ENCODE assay signal across 31 cellular contexts in genomic region chr17:13871261-13871660, GRCh38.
DNase-seq lines count a peak whose midpoint lies in the region; ATAC-seq, FAIRE-seq and TF ChIP-seq lines count a peak whose summit lies in the region.
"Had no signal": no experiment of that assay in that cellular context is flagged by ENCODE, and none has a peak within 500 bp of the region (broad histone marks: within the 10 kb centered on the region; RNA-seq: fewer than 3 reads in every experiment).

No MANE protein-coding gene starts in this region.

- H3K4me3 ChIP-seq in HepG2 (replicated peaks in 1 of 3; ENCODE audit: insufficient read depth in 1 of 3, low read depth in 2 of 3, low read length in 3 of 3), result no peak overlapping the region
- no peak overlapping the region for H3K4me3 ChIP-seq in right lobe of liver
- no peak overlapping the region for H3K4me3 ChIP-seq in K562
- H3K4me3 ChIP-seq in effector memory CD4-positive, alpha-beta T cell (ENCODE audit: insufficient read depth, low read depth, low read length, poor library complexity, severe bottlenecking), result no peak overlapping the region
- H3K4me3 ChIP-seq: A549; BLaER1; BLaER1 treated with 17β-estradiol and CSF1 and Interleukin-3, amounts not matched to agents 10 nM and 100 nM had no signal

- POLR2A ChIA-PET in HepG2 (lab: Yijun Ruan, JAX), result no interaction called here
- POLR2A ChIA-PET in K562 (lab: Yijun Ruan, JAX), result no interaction called here

- no peak for ATAC-seq in HepG2
- no peak for ATAC-seq in right lobe of liver
- no peak for ATAC-seq in K562
- ATAC-seq: A549; CD8-positive, alpha-beta T cell had no signal

- WGBS in HepG2 (ENCODE audit: low lambda C conversion rate), result 48% methylated on average over 4 of the region's 4 CpGs
- WGBS in right lobe of liver (ENCODE audit: insufficient coverage, low coverage, low lambda C conversion rate, missing lambda C conversion rate), result 91% methylated on average over 4 of the region's 4 CpGs
- 0% methylated on average over 4 of the region's 4 CpGs for WGBS in K562 (ENCODE audit: insufficient coverage, low coverage, missing lambda C conversion rate)

- no peaks in the 10 kb centered on the region for H3K4me1 ChIP-seq in HepG2 (ENCODE audit: insufficient read depth, low read length)
- H3K4me1 ChIP-seq in right lobe of liver, result no peaks in the 10 kb centered on the region
- no peaks in the 10 kb centered on the region for H3K4me1 ChIP-seq in K562 (replicated peaks in 1 of 2; ENCODE audit: control insufficient read depth in 2 of 2, insufficient read depth in 2 of 2, low read length in 2 of 2)
- no peaks in the 10 kb centered on the region for H3K4me1 ChIP-seq in effector memory CD4-positive, alpha-beta T cell (ENCODE audit: control insufficient read depth, insufficient read depth, low read length, poor library complexity, severe bottlenecking)
- H3K4me1 ChIP-seq: A549, BE2C, Caco-2 had no signal

- TF ChIP-seq RAD21 in HepG2 (CRISPR knock-in tag; IDR thresholded peaks at IDR 0.05) (no peak), K562 (CRISPR knock-in tag; conservative IDR thresholded peaks at IDR 0.05 in 1 of 2, IDR thresholded peaks at IDR 0.05 in 1 of 2) (no peak)

- CTCF ChIA-PET in HepG2 (lab: Yijun Ruan, JAX; ENCODE audit: low intra/inter-chr PET ratio, low total read pairs) (no interaction called here), K562 (lab: Yijun Ruan, JAX; ENCODE audit: low intra/inter-chr PET ratio) (no interaction called here)

- TF ChIP-seq CTCF in HepG2 (CRISPR knock-in tag; IDR thresholded peaks at IDR 0.05) (no peak), right lobe of liver (IDR thresholded peaks at IDR 0.05) (no peak), K562 (IDR thresholded peaks at IDR 0.05 in 2 of 3, conservative IDR thresholded peaks at IDR 0.05 in 1 of 3; ENCODE audit: insufficient read depth in 2 of 3, low read depth in 1 of 3, low read length in 3 of 3) (no peak)

- H3K27ac ChIP-seq in HepG2 (ENCODE audit: extremely low read length, insufficient read depth, low read length) (no peak overlapping the region), right lobe of liver (no peak overlapping the region), K562 (ENCODE audit: extremely low read depth, low read depth, low read length) (no peak overlapping the region)
- no peak overlapping the region for H3K27ac ChIP-seq in effector memory CD4-positive, alpha-beta T cell (ENCODE audit: insufficient read depth, low read length, poor library complexity, severe bottlenecking)
- H3K27ac ChIP-seq: 22Rv1; A549; BLaER1; BLaER1 treated with 17β-estradiol and CSF1 and Interleukin-3, amounts not matched to agents 10 nM and 100 nM; C4-2B had no signal

- peaks cover 7% of the 10 kb centered on the region; the same call in 1 of the 2 replicates for H3K9me3 ChIP-seq in HepG2 (ENCODE audit: low read length)
- H3K9me3 ChIP-seq in right lobe of liver, result no peaks in the 10 kb centered on the region
- H3K9me3 ChIP-seq in K562 (replicated peaks; ENCODE audit: control insufficient read depth, insufficient read depth, low read depth, low read length), result no peaks in the 10 kb centered on the region
- H3K9me3 ChIP-seq in effector memory CD4-positive, alpha-beta T cell (ENCODE audit: control insufficient read depth, low read length), result no peaks in the 10 kb centered on the region
- H3K9me3 ChIP-seq: BE2C, Caco-2 had no signal

- in situ Hi-C loops in HepG2 (cut with HindIII; ENCODE audit: extremely low pct_ligation_motif_present, low pct_unique_long_range_greater_than_20kb) (no loop called here), K562 (cut with MboI) (no loop called here)

- H3K79me2 ChIP-seq in HepG2 (ENCODE audit: insufficient read depth, low read length), result no peaks in the 10 kb centered on the region
- no peaks in the 10 kb centered on the region for H3K79me2 ChIP-seq in K562 (ENCODE audit: control insufficient read depth, insufficient read depth, low read length)

- FAIRE-seq in HepG2 (lab: Jason Lieb, UNC) (no peak), K562 (lab: Jason Lieb, UNC) (no peak)
- FAIRE-seq: A204.1, A549, D721Med had no signal

- H3K27me3 ChIP-seq in HepG2 (ENCODE audit: control insufficient read depth in 1 of 2, insufficient read depth in 2 of 2, low read length in 2 of 2) (no peaks in the 10 kb centered on the region), right lobe of liver (no peaks in the 10 kb centered on the region), K562 (ENCODE audit: control insufficient read depth in 2 of 2, insufficient read depth in 2 of 2, low read length in 2 of 2) (no peaks in the 10 kb centered on the region; a peak in 3 of 5 replicates)
- H3K27me3 ChIP-seq in effector memory CD4-positive, alpha-beta T cell (replicated peaks; ENCODE audit: control insufficient read depth, insufficient read depth, low read length, poor library complexity, severe bottlenecking), result no peaks in the 10 kb centered on the region
- H3K27me3 ChIP-seq: BE2C; BLaER1; BLaER1 treated with 17β-estradiol and CSF1 and Interleukin-3, amounts not matched to agents 10 nM and 100 nM had no signal

- H2AFZ ChIP-seq in HepG2 (ENCODE audit: low read length), result no peak overlapping the region
- no peak overlapping the region for H2AFZ ChIP-seq in K562 (ENCODE audit: low read depth, low read length)

- H3K9me1 ChIP-seq in K562 (ENCODE audit: control insufficient read depth, insufficient read depth, low read length), result no peaks in the 10 kb centered on the region

- TF ChIP-seq EP300 in HepG2 (IDR thresholded peaks at IDR 0.05; ENCODE audit: low read depth in 2 of 2, low read length in 2 of 2), result no peak
- TF ChIP-seq EP300 in HepG2 (CRISPR knock-in tag; IDR thresholded peaks at IDR 0.05; ENCODE audit: borderline replicate concordance), result no peak
- no peak for TF ChIP-seq EP300 in K562 (IDR thresholded peaks at IDR 0.05; ENCODE audit: low read length)

- intact Hi-C loops in HepG2 (cut with micrococcal nuclease; ENCODE audit: unreplicated experiment) (no loop called here), right lobe of liver (cut with DNase I) (no loop called here), K562 (cut with micrococcal nuclease) (no loop called here)

- no peaks in the 10 kb centered on the region for H4K20me1 ChIP-seq in HepG2 (ENCODE audit: insufficient read depth, low read length)
- H4K20me1 ChIP-seq in K562 (replicated peaks; ENCODE audit: control insufficient read depth, insufficient read depth, low read length), result no peaks in the 10 kb centered on the region
- H4K20me1 ChIP-seq: BLaER1; BLaER1 treated with 17β-estradiol and CSF1 and Interleukin-3, amounts not matched to agents 10 nM and 100 nM had no signal

- DNase-seq in HepG2 (ENCODE audit: low spot score) (no peak), right lobe of liver (no peak), K562 (ENCODE audit: extremely low read depth in 1 of 4, low spot score in 3 of 4) (no peak)
- no peak for DNase-seq in effector memory CD4-positive, alpha-beta T cell
- DNase-seq: 8988T; ACHN; AML-193; BE2C; C1 segment of cervical spinal cord; Caco-2; Calu3; CD4-positive, alpha-beta memory T cell; CD4-positive, alpha-beta T cell; CD4-positive, CD25-positive, alpha-beta regulatory T cell; CD8-positive, alpha-beta memory T cell; CD8-positive, alpha-beta T cell; COR-L47; DMS 273 treated with DMSO at 0.1 percent for 48 hours; DMS153; DMS53; DMS79; DMS79 treated with DMSO at 0.1 percent for 48 hours; DND-41; EL had no signal

- H3K36me3 ChIP-seq in HepG2 (replicated peaks in 1 of 2; ENCODE audit: control insufficient read depth in 1 of 2, insufficient read depth in 2 of 2, low read length in 2 of 2) (no peaks in the 10 kb centered on the region), right lobe of liver (no peaks in the 10 kb centered on the region), K562 (ENCODE audit: control insufficient read depth, insufficient read depth, low read length) (no peaks in the 10 kb centered on the region)
- no peaks in the 10 kb centered on the region for H3K36me3 ChIP-seq in effector memory CD4-positive, alpha-beta T cell (ENCODE audit: control insufficient read depth, insufficient read depth, low read length)
- H3K36me3 ChIP-seq: BE2C, BLaER1 had no signal

- no peak for TF ChIP-seq POLR2A in HepG2 (IDR thresholded peaks at IDR 0.05; ENCODE audit: insufficient read depth in 1 of 2, low read depth in 2 of 2, low read length in 2 of 2)
- no peak for TF ChIP-seq POLR2A in right lobe of liver (IDR thresholded peaks at IDR 0.05)
- no peak for TF ChIP-seq POLR2A in K562 (conservative IDR thresholded peaks at IDR 0.05)

- H3K9ac ChIP-seq in HepG2 (ENCODE audit: insufficient read depth, low read depth, low read length), result no peak overlapping the region
- no peak overlapping the region for H3K9ac ChIP-seq in K562 (ENCODE audit: insufficient read depth in 1 of 2, low read depth in 2 of 2, low read length in 2 of 2)
- H3K9ac ChIP-seq: BLaER1; BLaER1 treated with 17β-estradiol and CSF1 and Interleukin-3, amounts not matched to agents 10 nM and 100 nM had no signal

- H3K4me2 ChIP-seq in HepG2 (ENCODE audit: low read depth, low read length) (no peak overlapping the region), K562 (ENCODE audit: insufficient read depth, low read length) (no peak overlapping the region)
- H3K4me2 ChIP-seq: A549; BLaER1; BLaER1 treated with 17β-estradiol and CSF1 and Interleukin-3, amounts not matched to agents 10 nM and 100 nM had no signal

- BruUV-seq in HepG2 (replicated peaks; lab: Mats Ljungman, UMichigan) (no TSS peak), K562 (replicated peaks; lab: Mats Ljungman, UMichigan) (no TSS peak)

TF ChIP-seq in HepG2, 621 proteins besides CTCF, POLR2A, EP300 and RAD21 (continues in another document):
- no peak for TF ChIP-seq ZNF670 (CRISPR knock-in tag; IDR thresholded peaks at IDR 0.05; ENCODE audit: borderline replicate concordance)
- no peak for TF ChIP-seq DMAP1 (CRISPR knock-in tag; IDR thresholded peaks at IDR 0.05)
- no peak for TF ChIP-seq ZFAT (CRISPR knock-in tag; conservative IDR thresholded peaks at IDR 0.05)
